Comparison of ENCODE assay signal across 9 cellular contexts in genomic region chr18:45106331-45106774, GRCh38.
DNase-seq lines count a peak whose midpoint lies in the region; ATAC-seq and TF ChIP-seq lines count a peak whose summit lies in the region.
"Had no signal": no experiment of that assay in that cellular context is flagged by ENCODE, and none has a peak within 500 bp of the region (broad histone marks: within the 10 kb centered on the region; RNA-seq: fewer than 3 reads in every experiment).

No MANE protein-coding gene starts in this region.

- H3K27ac Mint-ChIP-seq in immature natural killer cell (peak overlapping the region in 4 of 6 donors; percentile 6 to 74 (median 60)), endodermal cell (no peak overlapping the region)

- H3K36me3 ChIP-seq in endodermal cell (ENCODE audit: control insufficient read depth, insufficient read depth, low read length), result no peaks in the 10 kb centered on the region
- H3K36me3 ChIP-seq: heart right ventricle had no signal

- no peaks in the 10 kb centered on the region for H3K27me3 ChIP-seq in endodermal cell (ENCODE audit: control insufficient read depth, insufficient read depth, low read length, poor library complexity, severe bottlenecking)

- peak; percentile 91 for DNase-seq in NB4 (ENCODE audit: low read depth)
- peak; percentile 82 to 87 (median 84) for DNase-seq in immature natural killer cell
- no peak for DNase-seq in retina
- no peak for DNase-seq in endodermal cell
- no peak for DNase-seq in dermis blood vessel endothelial cell
- no peak for DNase-seq in 8988T
- DNase-seq: heart right ventricle had no signal

- H3K4me3 ChIP-seq in NB4 (ENCODE audit: low read depth, low read length), result no peak overlapping the region
- H3K4me3 ChIP-seq in endodermal cell (ENCODE audit: low read length), result no peak overlapping the region
- H3K4me3 ChIP-seq: heart right ventricle had no signal

- peak; percentile 97 for ATAC-seq in GM18520 (IDR thresholded peaks at IDR 0.05; ENCODE audit: unreplicated experiment)
- peak; percentile 81 for ATAC-seq in HG02642 (IDR thresholded peaks at IDR 0.05; ENCODE audit: poor library complexity, unreplicated experiment)

- 90% methylated on average over 2 of the region's 2 CpGs; no CpG with 5 or more reads in 1 of the 2 experiments for WGBS in endodermal cell (ENCODE audit: insufficient coverage in 1 of 2, insufficient read length in 1 of 2), 2 experiments

- H3K36me3 Mint-ChIP-seq in immature natural killer cell (no peaks in the 10 kb centered on the region), endodermal cell (ENCODE audit: low read depth) (no peaks in the 10 kb centered on the region)

- H3K27me3 Mint-ChIP-seq in immature natural killer cell (ENCODE audit: low read depth in 3 of 3) (peaks cover 0 to 6% (median 3%) of the 10 kb centered on the region in 3 donors), endodermal cell (ENCODE audit: insufficient read depth) (no peaks in the 10 kb centered on the region)

- H3K9ac ChIP-seq in endodermal cell (ENCODE audit: extremely low read depth, low read length, poor library complexity, severe bottlenecking), result no peak overlapping the region

- H3K4me1 ChIP-seq in endodermal cell (ENCODE audit: control insufficient read depth, insufficient read depth, low read length), result no peaks in the 10 kb centered on the region

- no peak overlapping the region for H3K27ac ChIP-seq in endodermal cell (ENCODE audit: low read depth, low read length)
- H3K27ac ChIP-seq: heart right ventricle had no signal

- no peak for TF ChIP-seq POLR2A in NB4 (IDR thresholded peaks at IDR 0.05; ENCODE audit: extremely low read depth, insufficient read length)

- TF ChIP-seq CTCF in NB4 (IDR thresholded peaks at IDR 0.05; ENCODE audit: low read depth, low read length) (no peak), endodermal cell (conservative IDR thresholded peaks at IDR 0.05) (no peak)

- H3K4me1 Mint-ChIP-seq in immature natural killer cell, result peaks cover 0 to 16% of the 10 kb centered on the region in 2 donors
- peaks cover 5% of the 10 kb centered on the region for H3K4me1 Mint-ChIP-seq in endodermal cell

- H3K9me3 Mint-ChIP-seq in immature natural killer cell, result no peaks in the 10 kb centered on the region
- no peaks in the 10 kb centered on the region for H3K9me3 Mint-ChIP-seq in endodermal cell

- peak overlapping the region in 1 of 5 donors; percentile 51 for H3K4me3 Mint-ChIP-seq in immature natural killer cell
- no peak overlapping the region for H3K4me3 Mint-ChIP-seq in endodermal cell

- H3K9me3 ChIP-seq in endodermal cell (ENCODE audit: control insufficient read depth, low read length), result no peaks in the 10 kb centered on the region
- H3K9me3 ChIP-seq: heart right ventricle had no signal

Comparison
In these comparisons a context has a peak if more than half of its experiments do, and no peak if none do; other contexts are left out.
1. DNase-seq: peak in NB4 (single experiment) and immature natural killer cell (3 of 3); none in retina (single experiment), endodermal cell (single experiment), dermis blood vessel endothelial cell (single experiment) and 8988T (single experiment).